Comparison of ENCODE assay signal across 1 cellular context in genomic region chr3:52429779-52430415, GRCh38.
TF ChIP-seq lines count a peak whose summit lies in the region.

No MANE protein-coding gene starts in this region.

TF ChIP-seq in HepG2, 621 proteins besides CTCF, POLR2A, EP300 and RAD21 (continued from another document and continues in another):
- TF ChIP-seq PBX3 (CRISPR knock-in tag; IDR thresholded peaks at IDR 0.05; ENCODE audit: borderline replicate concordance) (no peak), SP2 (CRISPR knock-in tag; IDR thresholded peaks at IDR 0.05) (no peak), ZNF503 (CRISPR knock-in tag; IDR thresholded peaks at IDR 0.05) (peak; percentile 74; the same call in 1 of the 2 replicates), FOXA1 (IDR thresholded peaks at IDR 0.05) (no peak), FOXA1 (CRISPR knock-in tag; IDR thresholded peaks at IDR 0.05) (peak; percentile 48; the same call in 1 of the 2 replicates), SP1 (IDR thresholded peaks at IDR 0.05) (no peak), SP1 (CRISPR knock-in tag; IDR thresholded peaks at IDR 0.05) (peak; percentile 52), ATF6 (CRISPR knock-in tag; conservative IDR thresholded peaks at IDR 0.05) (no peak), HNRNPLL (IDR thresholded peaks at IDR 0.05; ENCODE audit: low read depth, low read length, poor library complexity, severe bottlenecking) (no peak), RXRA (CRISPR knock-in tag; IDR thresholded peaks at IDR 0.05) (peak; percentile 85), ZNF441 (CRISPR knock-in tag; IDR thresholded peaks at IDR 0.05; ENCODE audit: borderline replicate concordance) (peak; percentile 54; the same call in 1 of the 2 replicates), RXRB (CRISPR knock-in tag; IDR thresholded peaks at IDR 0.05; ENCODE audit: borderline replicate concordance) (peak; percentile 83), RAD51 (IDR thresholded peaks at IDR 0.05; ENCODE audit: borderline replicate concordance) (no peak), BHLHE40 (IDR thresholded peaks at IDR 0.05; ENCODE audit: low read length) (no peak; the same call in 1 of the 2 replicates), ZNF530 (CRISPR knock-in tag; IDR thresholded peaks at IDR 0.05; ENCODE audit: low read depth) (no peak), PHF8 (CRISPR knock-in tag; IDR thresholded peaks at IDR 0.05) (0 out of 2 replicates have a peak, but pooled peaks have one; percentile 19), PRMT3 (CRISPR knock-in tag; IDR thresholded peaks at IDR 0.05; ENCODE audit: borderline replicate concordance, low read depth) (no peak), FOXO4 (CRISPR knock-in tag; conservative IDR thresholded peaks at IDR 0.05) (no peak), ZNF672 (CRISPR knock-in tag; IDR thresholded peaks at IDR 0.05) (no peak), NR2F2 (IDR thresholded peaks at IDR 0.05; ENCODE audit: borderline replicate concordance, low read depth) (peak; percentile 57; the same call in 1 of the 2 replicates), CCDC6 (CRISPR knock-in tag; IDR thresholded peaks at IDR 0.05) (no peak), BORCS8-MEF2B (CRISPR knock-in tag; IDR thresholded peaks at IDR 0.05) (0 out of 2 replicates have a peak, but pooled peaks have one; percentile 24), ZNF777 (CRISPR knock-in tag; IDR thresholded peaks at IDR 0.05) (no peak), NFATC3 (CRISPR knock-in tag; IDR thresholded peaks at IDR 0.05) (0 out of 2 replicates have a peak, but pooled peaks have one; percentile 40), ZNF781 (CRISPR knock-in tag; IDR thresholded peaks at IDR 0.05; ENCODE audit: borderline replicate concordance, not compliant biosample characterization) (no peak), NR2F6 (IDR thresholded peaks at IDR 0.05) (peak; percentile 74), NR2F6 (CRISPR knock-in tag; IDR thresholded peaks at IDR 0.05) (no peak; the same call in none of the 2 replicates), MAZ (IDR thresholded peaks at IDR 0.05; ENCODE audit: borderline replicate concordance, low read depth, low read length) (0 out of 2 replicates have a peak, but pooled peaks have one; percentile 51), MAZ (CRISPR knock-in tag; IDR thresholded peaks at IDR 0.05; ENCODE audit: low read depth) (peak; percentile 44; the same call in 1 of the 2 replicates), CEBPG (CRISPR knock-in tag; IDR thresholded peaks at IDR 0.05) (peak; percentile 23; the same call in 1 of the 2 replicates), ZNF407 (CRISPR knock-in tag; IDR thresholded peaks at IDR 0.05; ENCODE audit: not compliant biosample characterization) (peak; percentile 27), ZNF577 (CRISPR knock-in tag; IDR thresholded peaks at IDR 0.05; ENCODE audit: borderline replicate concordance, low read depth) (no peak), GABPA (IDR thresholded peaks at IDR 0.05; ENCODE audit: low read depth, low read length) (no peak), GABPA (CRISPR knock-in tag; IDR thresholded peaks at IDR 0.05; ENCODE audit: low read depth) (peak; percentile 48; the same call in 1 of the 2 replicates), ZNF605 (CRISPR knock-in tag; IDR thresholded peaks at IDR 0.05) (peak; percentile 69), MAF1 (CRISPR knock-in tag; IDR thresholded peaks at IDR 0.05; ENCODE audit: borderline replicate concordance) (no peak), KDM4B (CRISPR knock-in tag; IDR thresholded peaks at IDR 0.05) (0 out of 2 replicates have a peak, but pooled peaks have one; percentile 40), SOX5 (CRISPR knock-in tag; IDR thresholded peaks at IDR 0.05; ENCODE audit: borderline replicate concordance) (peak; percentile 100), HMG20A (CRISPR knock-in tag; IDR thresholded peaks at IDR 0.05; ENCODE audit: borderline replicate concordance) (peak; percentile 78; the same call in 1 of the 2 replicates), ATF7-NPFF (CRISPR knock-in tag; IDR thresholded peaks at IDR 0.05; ENCODE audit: low read depth) (no peak), RCOR2 (CRISPR knock-in tag; IDR thresholded peaks at IDR 0.05) (peak; percentile 89), ETV5 (CRISPR knock-in tag; IDR thresholded peaks at IDR 0.05; ENCODE audit: borderline replicate concordance) (peak; percentile 91)
- TF ChIP-seq, protein P1, sequence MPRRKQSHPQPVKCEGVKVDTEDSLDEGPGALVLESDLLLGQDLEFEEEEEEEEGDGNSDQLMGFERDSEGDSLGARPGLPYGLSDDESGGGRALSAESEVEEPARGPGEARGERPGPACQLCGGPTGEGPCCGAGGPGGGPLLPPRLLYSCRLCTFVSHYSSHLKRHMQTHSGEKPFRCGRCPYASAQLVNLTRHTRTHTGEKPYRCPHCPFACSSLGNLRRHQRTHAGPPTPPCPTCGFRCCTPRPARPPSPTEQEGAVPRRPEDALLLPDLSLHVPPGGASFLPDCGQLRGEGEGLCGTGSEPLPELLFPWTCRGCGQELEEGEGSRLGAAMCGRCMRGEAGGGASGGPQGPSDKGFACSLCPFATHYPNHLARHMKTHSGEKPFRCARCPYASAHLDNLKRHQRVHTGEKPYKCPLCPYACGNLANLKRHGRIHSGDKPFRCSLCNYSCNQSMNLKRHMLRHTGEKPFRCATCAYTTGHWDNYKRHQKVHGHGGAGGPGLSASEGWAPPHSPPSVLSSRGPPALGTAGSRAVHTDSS (CRISPR knock-in tag; conservative IDR thresholded peaks at IDR 0.05) = no peak
- TF ChIP-seq, protein P2, sequence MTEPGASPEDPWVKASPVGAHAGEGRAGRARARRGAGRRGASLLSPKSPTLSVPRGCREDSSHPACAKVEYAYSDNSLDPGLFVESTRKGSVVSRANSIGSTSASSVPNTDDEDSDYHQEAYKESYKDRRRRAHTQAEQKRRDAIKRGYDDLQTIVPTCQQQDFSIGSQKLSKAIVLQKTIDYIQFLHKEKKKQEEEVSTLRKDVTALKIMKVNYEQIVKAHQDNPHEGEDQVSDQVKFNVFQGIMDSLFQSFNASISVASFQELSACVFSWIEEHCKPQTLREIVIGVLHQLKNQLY (CRISPR knock-in tag; IDR thresholded peaks at IDR 0.05) = peak; percentile 86
- TF ChIP-seq, protein P3, sequence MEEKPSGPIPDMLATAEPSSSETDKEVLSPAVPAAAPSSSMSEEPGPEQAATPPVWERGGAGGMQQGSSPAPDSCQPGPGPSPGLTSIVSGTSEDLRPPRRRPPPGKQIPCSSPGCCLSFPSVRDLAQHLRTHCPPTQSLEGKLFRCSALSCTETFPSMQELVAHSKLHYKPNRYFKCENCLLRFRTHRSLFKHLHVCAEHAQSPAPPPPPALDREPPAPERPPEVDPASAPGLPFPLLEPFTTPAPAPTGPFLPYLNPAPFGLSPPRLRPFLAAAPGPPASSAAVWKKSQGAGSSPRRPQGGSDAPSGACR (CRISPR knock-in tag; IDR thresholded peaks at IDR 0.05) = peak; percentile 69; the same call in 1 of the 2 replicates
- TF ChIP-seq, protein P4, sequence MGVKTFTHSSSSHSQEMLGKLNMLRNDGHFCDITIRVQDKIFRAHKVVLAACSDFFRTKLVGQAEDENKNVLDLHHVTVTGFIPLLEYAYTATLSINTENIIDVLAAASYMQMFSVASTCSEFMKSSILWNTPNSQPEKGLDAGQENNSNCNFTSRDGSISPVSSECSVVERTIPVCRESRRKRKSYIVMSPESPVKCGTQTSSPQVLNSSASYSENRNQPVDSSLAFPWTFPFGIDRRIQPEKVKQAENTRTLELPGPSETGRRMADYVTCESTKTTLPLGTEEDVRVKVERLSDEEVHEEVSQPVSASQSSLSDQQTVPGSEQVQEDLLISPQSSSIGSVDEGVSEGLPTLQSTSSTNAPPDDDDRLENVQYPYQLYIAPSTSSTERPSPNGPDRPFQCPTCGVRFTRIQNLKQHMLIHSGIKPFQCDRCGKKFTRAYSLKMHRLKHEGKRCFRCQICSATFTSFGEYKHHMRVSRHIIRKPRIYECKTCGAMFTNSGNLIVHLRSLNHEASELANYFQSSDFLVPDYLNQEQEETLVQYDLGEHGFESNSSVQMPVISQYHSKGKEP (CRISPR knock-in tag; IDR thresholded peaks at IDR 0.05) = no peak
